In the genomic region with DNA sequence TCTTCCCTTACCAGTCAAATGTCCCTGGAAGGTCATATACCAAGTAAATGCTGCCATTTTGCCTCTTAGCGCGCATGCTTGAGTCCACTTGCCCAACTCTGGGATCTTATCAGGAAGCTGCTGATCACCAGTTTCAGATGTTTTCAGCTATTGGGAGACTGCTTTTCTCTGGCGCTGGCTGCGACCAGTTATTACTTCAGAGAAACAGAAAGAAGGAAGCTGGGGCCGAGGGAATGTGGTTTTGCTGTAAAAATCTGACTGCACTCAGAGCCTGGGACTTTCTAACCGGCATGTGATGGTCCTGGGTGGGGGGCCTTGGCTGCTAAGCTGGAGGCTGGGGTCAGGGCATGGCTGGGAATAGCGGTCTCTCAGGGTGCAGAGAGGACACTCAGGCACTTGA, we compare ENCODE assay signal across 20 cellular contexts.
"Had no signal": no experiment of that assay in that cellular context is flagged by ENCODE, and none has a peak within 500 bp of the region (broad histone marks: within the 10 kb centered on the region; RNA-seq: fewer than 3 reads in every experiment).

No MANE protein-coding gene starts in this region.

- H3K4me1 ChIP-seq: ascending aorta, colonic mucosa, gastroesophageal sphincter, heart right ventricle, parathyroid adenoma, upper lobe of left lung had no signal

- H3K9me3 Mint-ChIP-seq: activated naive CD4-positive, alpha-beta T cell treated with anti-CD3 and anti-CD28 coated beads, Interleukin-2, amount 50 U/mL, for 24 hours; central memory CD8-positive, alpha-beta T cell; T-cell had no signal

- ATAC-seq: activated CD4-positive, CD25-positive, alpha-beta regulatory T cell treated with anti-CD3 and anti-CD28 coated beads, Interleukin-2, amount 50 U/mL, for 24 hours; gastroesophageal sphincter; heart right ventricle; mucosa of descending colon; naive thymus-derived CD4-positive, alpha-beta T cell; stimulated activated naive B cell treated with anti-CD40 and anti-IgM and Interleukin-4, amounts not matched to agents 10 μg/mL and 1 μg/mL and 100 μg/mL, for 72 hours; T-cell had no signal

- H3K27me3 ChIP-seq: ascending aorta, colonic mucosa, upper lobe of left lung had no signal

- H3K4me3 Mint-ChIP-seq: activated naive CD4-positive, alpha-beta T cell treated with anti-CD3 and anti-CD28 coated beads, Interleukin-2, amount 50 U/mL, for 24 hours; central memory CD8-positive, alpha-beta T cell; immature natural killer cell; naive thymus-derived CD4-positive, alpha-beta T cell; stimulated activated naive B cell treated with anti-CD40 and anti-IgM and Interleukin-4, amounts not matched to agents 10 μg/mL and 1 μg/mL and 100 μg/mL, for 72 hours; T-cell had no signal

- H3K9me3 ChIP-seq: ascending aorta, colonic mucosa, gastroesophageal sphincter, mucosa of descending colon, thoracic aorta, upper lobe of left lung had no signal

- H3K27ac ChIP-seq: ascending aorta, colonic mucosa, gastroesophageal sphincter, heart right ventricle, parathyroid adenoma, thoracic aorta, upper lobe of left lung had no signal

- H3K36me3 ChIP-seq: ascending aorta, colonic mucosa, gastroesophageal sphincter, heart right ventricle, thoracic aorta, upper lobe of left lung had no signal

- H3K4me1 Mint-ChIP-seq: activated naive CD4-positive, alpha-beta T cell treated with anti-CD3 and anti-CD28 coated beads, Interleukin-2, amount 50 U/mL, for 24 hours; central memory CD8-positive, alpha-beta T cell; immature natural killer cell; T-cell had no signal

- H3K36me3 Mint-ChIP-seq: activated naive CD4-positive, alpha-beta T cell treated with anti-CD3 and anti-CD28 coated beads, Interleukin-2, amount 50 U/mL, for 24 hours; immature natural killer cell; naive thymus-derived CD4-positive, alpha-beta T cell; stimulated activated naive B cell treated with anti-CD40 and anti-IgM and Interleukin-4, amounts not matched to agents 10 μg/mL and 1 μg/mL and 100 μg/mL, for 72 hours; T-cell had no signal

- H3K27ac Mint-ChIP-seq: activated naive CD4-positive, alpha-beta T cell treated with anti-CD3 and anti-CD28 coated beads, Interleukin-2, amount 50 U/mL, for 24 hours; immature natural killer cell; naive thymus-derived CD4-positive, alpha-beta T cell; stimulated activated naive B cell treated with anti-CD40 and anti-IgM and Interleukin-4, amounts not matched to agents 10 μg/mL and 1 μg/mL and 100 μg/mL, for 72 hours; T-cell had no signal

- DNase-seq: activated CD4-positive, alpha-beta T cell treated with anti-CD3 and anti-CD28 coated beads, Interleukin-2, amount 50 U/mL, for 1 hour; activated CD8-positive, alpha-beta memory T cell treated with anti-CD3 and anti-CD28 coated beads, Interleukin-2, amount 50 U/mL, for 4 hours; activated effector memory CD4-positive, alpha-beta T cell treated with Interleukin-2 at 50 U/mL for 16 hours; activated T-cell treated with anti-CD3 and anti-CD28 coated beads, Interleukin-2, amount 50 U/mL, for 48 hours; colonic mucosa; heart right ventricle; immature natural killer cell; mesenchymal stem cell; mucosa of descending colon; naive thymus-derived CD4-positive, alpha-beta T cell; stimulated activated naive B cell treated with anti-CD40 and anti-IgM and Interleukin-4, amounts not matched to agents 10 μg/mL and 1 μg/mL and 100 μg/mL, for 72 hours; T-cell; upper lobe of left lung had no signal

- H3K4me3 ChIP-seq: ascending aorta, colonic mucosa, gastroesophageal sphincter, heart right ventricle, mucosa of descending colon, thoracic aorta, upper lobe of left lung had no signal
